ENCODE assay signal across 24 cellular contexts in the genomic region with DNA sequence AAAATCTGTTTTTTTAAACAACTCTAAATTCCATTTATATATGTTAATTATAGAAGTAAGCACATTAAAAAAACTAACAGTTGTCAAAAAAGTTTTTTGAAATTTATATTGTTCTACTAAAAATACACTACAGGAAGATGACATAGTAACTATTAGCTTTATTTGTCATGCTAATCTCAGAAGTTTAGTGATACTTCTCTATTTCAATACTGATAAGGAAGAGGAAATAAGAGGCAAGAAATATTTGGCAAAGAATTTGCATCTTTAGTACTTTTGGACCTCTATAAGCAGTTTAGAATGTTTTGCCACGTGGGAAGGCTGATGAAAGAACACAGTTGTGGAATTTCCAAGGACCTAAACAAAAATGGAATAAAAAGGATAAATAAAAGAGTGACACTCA. TPM values are rescaled to one million over a fixed set of nuclear protein-coding genes. Genes with fewer than 3 reads are reported as not detected.
"Had no signal": no experiment of that assay in that cellular context is flagged by ENCODE, and none has a peak within 500 bp of the region (broad histone marks: within the 10 kb centered on the region; RNA-seq: fewer than 3 reads in every experiment).

No MANE protein-coding gene starts in this region.

- H3K4me3 ChIP-seq: adrenal gland, breast epithelium, esophagus muscularis mucosa, lower lobe of right lung, spleen had no signal

- H3K36me3 ChIP-seq: breast epithelium had no signal

- ATAC-seq: activated naive CD4-positive, alpha-beta T cell treated with anti-CD3 and anti-CD28 coated beads, Interleukin-2, amount 50 U/mL, for 72 hours; left colon; natural killer cell treated with Interleukin-12 subunit alpha and Interleukin-12 subunit beta and Interleukin-15 and Interleukin-18, amount 100 ng/mL, for 72 hours had no signal

- H3K4me3 Mint-ChIP-seq: natural killer cell treated with Interleukin-12 subunit alpha and Interleukin-12 subunit beta and Interleukin-15 and Interleukin-18, amount 100 ng/mL, for 72 hours; stimulated activated naive CD8-positive, alpha-beta T cell treated with anti-CD3 and anti-CD28 coated beads, Interleukin-15, Interleukin-2, amounts not matched to agents 100 ng/mL and 50 ng/mL, for 24 hours; type B pancreatic cell had no signal

- H3K27ac Mint-ChIP-seq: activated naive CD4-positive, alpha-beta T cell treated with anti-CD3 and anti-CD28 coated beads, Interleukin-2, amount 50 U/mL, for 72 hours; natural killer cell treated with Interleukin-12 subunit alpha and Interleukin-12 subunit beta and Interleukin-15 and Interleukin-18, amount 100 ng/mL, for 72 hours; stimulated activated naive CD8-positive, alpha-beta T cell treated with anti-CD3 and anti-CD28 coated beads, Interleukin-15, Interleukin-2, amounts not matched to agents 100 ng/mL and 50 ng/mL, for 24 hours; type B pancreatic cell had no signal

- H3K9me3 Mint-ChIP-seq: natural killer cell treated with Interleukin-12 subunit alpha and Interleukin-12 subunit beta and Interleukin-15 and Interleukin-18, amount 100 ng/mL, for 72 hours had no signal

- H3K9me3 ChIP-seq: adrenal gland, esophagus muscularis mucosa, lower lobe of right lung had no signal

- DNase-seq: activated CD4-positive, alpha-beta T cell treated with anti-CD3 and anti-CD28 coated beads, Interleukin-2, amount 50 U/mL, for 4 hours; activated gamma-delta T cell; adrenal gland; cortex of kidney; effector CD4-positive, alpha-beta T cell; islet precursor cell; left colon; lower lobe of right lung; posterior cingulate gyrus; spleen; stimulated activated CD8-positive, alpha-beta memory T cell treated with anti-CD3 and anti-CD28 coated beads, Interleukin-4, amount 100 ng/mL, for 48 hours; T1000 had no signal

- H3K27ac ChIP-seq: adrenal gland, breast epithelium, esophagus muscularis mucosa, lower lobe of right lung, VCaP had no signal

- H3K27me3 Mint-ChIP-seq: natural killer cell treated with Interleukin-12 subunit alpha and Interleukin-12 subunit beta and Interleukin-15 and Interleukin-18, amount 100 ng/mL, for 72 hours; stimulated activated naive CD8-positive, alpha-beta T cell treated with anti-CD3 and anti-CD28 coated beads, Interleukin-15, Interleukin-2, amounts not matched to agents 100 ng/mL and 50 ng/mL, for 24 hours; type B pancreatic cell had no signal

- H3K27me3 ChIP-seq: adrenal gland, breast epithelium, esophagus muscularis mucosa, spleen had no signal

RNA-seq across cellular contexts. Expression of a gene that starts 33.1 kb away (rescaled TPM):
- total RNA-seq: activated CD8-positive, alpha-beta memory T cell treated with anti-CD3 and anti-CD28 coated beads for 36 hours; activated naive CD4-positive, alpha-beta T cell treated with anti-CD3 and anti-CD28 coated beads, Interleukin-2, amount 50 U/mL, for 72 hours; adrenal gland; astrocyte; esophagus muscularis mucosa; glomerular endothelial cell; left colon; lower lobe of right lung; natural killer cell treated with Interleukin-12 subunit alpha and Interleukin-12 subunit beta and Interleukin-15 and Interleukin-18, amount 100 ng/mL, for 72 hours; renal cortical epithelial cell; temporal lobe had no signal
- polyA plus RNA-seq: adrenal gland had no signal
